Comparison of ENCODE assay signal across 9 cellular contexts in genomic region chr1:204152310-204153044, GRCh38. TPM values are rescaled to one million over a fixed set of nuclear protein-coding genes. Genes with fewer than 3 reads are reported as not detected.
A peak's percentile ranks its signal among the peaks of the same experiment; 100 is the strongest.
DNase-seq lines count a peak whose midpoint lies in the region; ATAC-seq, FAIRE-seq and TF ChIP-seq lines count a peak whose summit lies in the region.
"Had no signal": no experiment of that assay in that cellular context is flagged by ENCODE, and none has a peak within 500 bp of the region (broad histone marks: within the 10 kb centered on the region; RNA-seq: fewer than 3 reads in every experiment).

No MANE protein-coding gene starts in this region.

- H3K27me3 ChIP-seq in HepG2 (ENCODE audit: control insufficient read depth in 1 of 2, insufficient read depth in 2 of 2, low read length in 2 of 2): peaks cover 2 to 7% of the 10 kb centered on the region in 2 experiments; a peak in 3 of 5 replicates
- no peaks in the 10 kb centered on the region for H3K27me3 ChIP-seq in thoracic aorta (replicated peaks; ENCODE audit: insufficient read depth)

- BruUV-seq in HepG2 (replicated peaks; lab: Mats Ljungman, UMichigan): no TSS peak

- peak overlapping the region; percentile 63 for H3K4me3 Mint-ChIP-seq in activated CD4-positive, alpha-beta T cell treated with anti-CD3 and anti-CD28 coated beads for 36 hours
- H3K4me3 Mint-ChIP-seq in brain: peak overlapping the region; percentile 83 to 88 (median 84)

- intact Hi-C loops in activated CD4-positive, alpha-beta T cell treated with anti-CD3 and anti-CD28 coated beads for 36 hours (cut with DNase I, micrococcal nuclease): loop anchor here in 1 of 2 experiments (1.0 kb wide), 1 partner anchor 291 kb away; the partner anchor contains the start of gene SNRPE
- intact Hi-C loops in HepG2 (cut with micrococcal nuclease; ENCODE audit: unreplicated experiment): loop anchor here (10.0 kb wide), 1 partner anchor 222 kb away; no protein-coding TSS in a partner anchor

- FAIRE-seq in HepG2 (lab: Jason Lieb, UNC): no peak

- no peak overlapping the region for H3K27ac ChIP-seq in HepG2 (ENCODE audit: extremely low read length, insufficient read depth, low read length)
- H3K27ac ChIP-seq in thoracic aorta: peak overlapping the region; percentile 56 to 63

- H3K4me3 ChIP-seq in HepG2 (replicated peaks in 1 of 3; ENCODE audit: insufficient read depth in 1 of 3, low read depth in 2 of 3, low read length in 3 of 3): peak overlapping the region; percentile 61 to 82 (median 72); a peak in 5 of 6 replicates
- H3K4me3 ChIP-seq in thoracic aorta: peak overlapping the region; percentile 75

- no peak for TF ChIP-seq POLR2A in HepG2 (IDR thresholded peaks at IDR 0.05; ENCODE audit: insufficient read depth in 1 of 2, low read depth in 2 of 2, low read length in 2 of 2)

- TF ChIP-seq RAD21 in HepG2 (CRISPR knock-in tag; IDR thresholded peaks at IDR 0.05): no peak

- no peaks in the 10 kb centered on the region for H3K79me2 ChIP-seq in HepG2 (ENCODE audit: insufficient read depth, low read length)

- TF ChIP-seq EP300 in HepG2 (IDR thresholded peaks at IDR 0.05; ENCODE audit: low read depth in 2 of 2, low read length in 2 of 2) (no peak), HepG2 (CRISPR knock-in tag; IDR thresholded peaks at IDR 0.05; ENCODE audit: borderline replicate concordance) (no peak)

- H2AFZ ChIP-seq in HepG2 (ENCODE audit: low read length): no peak overlapping the region

- H3K36me3 Mint-ChIP-seq in activated CD4-positive, alpha-beta T cell treated with anti-CD3 and anti-CD28 coated beads for 36 hours (ENCODE audit: low read depth): no peaks in the 10 kb centered on the region
- no peaks in the 10 kb centered on the region for H3K36me3 Mint-ChIP-seq in brain

- H3K9me3 ChIP-seq in HepG2 (ENCODE audit: low read length) (no peaks in the 10 kb centered on the region), thoracic aorta (no peaks in the 10 kb centered on the region)

- peaks cover 4% of the 10 kb centered on the region for H3K4me1 Mint-ChIP-seq in activated CD4-positive, alpha-beta T cell treated with anti-CD3 and anti-CD28 coated beads for 36 hours
- peaks cover 41% of the 10 kb centered on the region for H3K4me1 Mint-ChIP-seq in brain

- DNase-seq in activated CD4-positive, alpha-beta T cell treated with anti-CD3 and anti-CD28 coated beads for 36 hours: no peak
- DNase-seq in activated CD4-positive, alpha-beta T cell treated with anti-CD3 and anti-CD28 coated beads, Interleukin-2, amount 50 U/mL, for 1 hour: no peak
- DNase-seq in HepG2 (ENCODE audit: low spot score): no peak
- no peak for DNase-seq in thoracic aorta (ENCODE audit: low spot score)
- DNase-seq in SIG-M5 (lab: John Stamatoyannopoulos, UW): no peak
- no peak for DNase-seq in activated CD4-positive, CD25-positive, alpha-beta regulatory T cell treated with anti-CD3 and anti-CD28 coated beads, Interleukin-2, amount 50 U/mL, for 72 hours
- DNase-seq: DND-41 had no signal

- no peaks in the 10 kb centered on the region for H3K36me3 ChIP-seq in HepG2 (replicated peaks in 1 of 2; ENCODE audit: control insufficient read depth in 1 of 2, insufficient read depth in 2 of 2, low read length in 2 of 2)
- H3K36me3 ChIP-seq in thoracic aorta: no peaks in the 10 kb centered on the region

- in situ Hi-C loops in HepG2 (cut with HindIII; ENCODE audit: extremely low pct_ligation_motif_present, low pct_unique_long_range_greater_than_20kb): no loop called here

- H4K20me1 ChIP-seq in HepG2 (ENCODE audit: insufficient read depth, low read length): no peaks in the 10 kb centered on the region

- H3K4me2 ChIP-seq in HepG2 (ENCODE audit: low read depth, low read length): peak overlapping the region; percentile 77

- H3K27me3 Mint-ChIP-seq in activated CD4-positive, alpha-beta T cell treated with anti-CD3 and anti-CD28 coated beads for 36 hours: no peaks in the 10 kb centered on the region
- H3K27me3 Mint-ChIP-seq in brain: peaks cover 36% of the 10 kb centered on the region

- peak overlapping the region; percentile 60 for H3K9ac ChIP-seq in HepG2 (ENCODE audit: insufficient read depth, low read depth, low read length)

- no peak overlapping the region for H3K27ac Mint-ChIP-seq in activated CD4-positive, alpha-beta T cell treated with anti-CD3 and anti-CD28 coated beads for 36 hours
- H3K27ac Mint-ChIP-seq in brain: peak overlapping the region; percentile 51 to 90 (median 73)

- ATAC-seq in activated CD4-positive, alpha-beta T cell treated with anti-CD3 and anti-CD28 coated beads for 36 hours: peak; percentile 11
- ATAC-seq in HepG2: peak; percentile 20
- ATAC-seq in thoracic aorta (ENCODE audit: insufficient number of reproducible peaks, low FRiP score, low read depth): no peak
- no peak for ATAC-seq in HG03139 (IDR thresholded peaks at IDR 0.05; ENCODE audit: unreplicated experiment)

- TF ChIP-seq CTCF in brain (conservative IDR thresholded peaks at IDR 0.05): no peak
- TF ChIP-seq CTCF in HepG2 (CRISPR knock-in tag; IDR thresholded peaks at IDR 0.05): no peak; the same call in 1 of the 2 replicates
- no peak for TF ChIP-seq CTCF in thoracic aorta (IDR thresholded peaks at IDR 0.05)

- 43% methylated on average over 14 of the region's 25 CpGs for WGBS in HepG2 (ENCODE audit: low lambda C conversion rate)

- POLR2A ChIA-PET in activated CD4-positive, alpha-beta T cell treated with anti-CD3 and anti-CD28 coated beads for 36 hours (lab: Charles Lee): interaction anchor here (0.6 kb wide), 1 partner anchor 147 kb away, joined by 3 read pairs; no protein-coding TSS in a partner anchor
- POLR2A ChIA-PET in HepG2 (lab: Yijun Ruan, JAX): interaction anchor here (1.1 to 1.9 kb wide), 7 partner anchors 7 to 291 kb away, joined by 3 to 8 read pairs (median 5); partner anchors contain the start of genes GOLT1A and SNRPE

- peaks cover 38% of the 10 kb centered on the region for H3K4me1 ChIP-seq in HepG2 (ENCODE audit: insufficient read depth, low read length)
- H3K4me1 ChIP-seq in thoracic aorta (ENCODE audit: control insufficient read depth in 1 of 2, low read depth in 2 of 2): peaks cover 5 to 30% of the 10 kb centered on the region in 2 donors

- no peaks in the 10 kb centered on the region for H3K9me3 Mint-ChIP-seq in activated CD4-positive, alpha-beta T cell treated with anti-CD3 and anti-CD28 coated beads for 36 hours (ENCODE audit: low read depth)
- H3K9me3 Mint-ChIP-seq in brain: no peaks in the 10 kb centered on the region

- CTCF ChIA-PET in activated CD4-positive, alpha-beta T cell treated with anti-CD3 and anti-CD28 coated beads for 36 hours (lab: Charles Lee): interaction anchor here (0.6 to 1.5 kb wide), 3 partner anchors 10 to 207 kb away, joined by 3 read pairs; no protein-coding TSS in a partner anchor
- CTCF ChIA-PET in HepG2 (lab: Yijun Ruan, JAX; ENCODE audit: low intra/inter-chr PET ratio, low total read pairs): no interaction called here

RNA-seq across cellular contexts. Expression of gene ETNK2, which starts 0.6 kb away (rescaled TPM):
- under 1 TPM; 0.77 to 0.82 TPM for total RNA-seq in activated CD4-positive, alpha-beta T cell treated with anti-CD3 and anti-CD28 coated beads for 36 hours
- polyA plus RNA-seq in brain (ENCODE audit: insufficient read depth, low read depth, low replicate concordance) (27.1 TPM), HepG2 (2011; rRNA removed) (15.5 and 23.4 TPM in 2 replicates)
- total RNA-seq in HepG2 (2016; rRNA removed; fragmentation: Illumina TruSeq; extraction: Trizol) (35.3 and 42.8 TPM in 2 replicates), thoracic aorta (10 to 100 TPM; 18.0 to 24.5 TPM)
- total RNA-seq in HepG2 (2016; cell fraction: cytosol; rRNA removed; fragmentation: Illumina TruSeq; extraction: Trizol; ENCODE audit: low read depth): 44.9 and 55.4 TPM in 2 replicates
- total RNA-seq in HepG2 (2016; cell fraction: insoluble cytoplasmic fraction; rRNA removed; fragmentation: Illumina TruSeq; extraction: Trizol): 31.7 and 40.5 TPM in 2 replicates
- 91.7 and 102 TPM in 2 replicates for total RNA-seq in HepG2 (2016; cell fraction: membrane; rRNA removed; fragmentation: Illumina TruSeq; extraction: Trizol)
- total RNA-seq in HepG2 (2016; cell fraction: nucleus; rRNA removed; fragmentation: Illumina TruSeq; extraction: Trizol): 18.1 and 22.1 TPM in 2 replicates
- 13.9 and 23.8 TPM in 2 replicates for polyA plus RNA-seq in HepG2 (2011; cell fraction: cytosol; rRNA removed)
- polyA plus RNA-seq in HepG2 (2011; cell fraction: nucleus; rRNA removed): 5.6 and 10.0 TPM in 2 replicates
- polyA plus RNA-seq in HepG2 (2012): 18.2 and 18.3 TPM in 2 replicates
- polyA plus RNA-seq in HepG2 (2016; cell fraction: cytosol; fragmentation: Illumina TruSeq; extraction: Trizol; ENCODE audit: low read depth): 63.9 and 73.6 TPM in 2 replicates
- 38.8 and 47.8 TPM in 2 replicates for polyA plus RNA-seq in HepG2 (2016; cell fraction: insoluble cytoplasmic fraction; fragmentation: Illumina TruSeq; extraction: Trizol; ENCODE audit: low read depth)
- polyA plus RNA-seq in HepG2 (2016; cell fraction: membrane; fragmentation: Illumina TruSeq; extraction: Trizol; ENCODE audit: low read depth): 98.0 and 100 TPM in 2 replicates
- 24.8 and 26.8 TPM in 2 replicates for polyA plus RNA-seq in HepG2 (2016; cell fraction: nucleus; fragmentation: Illumina TruSeq; extraction: Trizol; ENCODE audit: insufficient read depth, low read depth)
- 1.9 and 16.9 TPM in 2 replicates for polyA minus RNA-seq in HepG2 (2011; rRNA and poly(A)+ RNA removed; ENCODE audit: low replicate concordance)
- 6.6 and 10.3 TPM in 2 replicates for polyA minus RNA-seq in HepG2 (2011; cell fraction: cytosol; rRNA and poly(A)+ RNA removed)
- 4.9 and 9.0 TPM in 2 replicates for polyA minus RNA-seq in HepG2 (2011; cell fraction: nucleus; rRNA and poly(A)+ RNA removed)

RNA-seq across cellular contexts. Expression of gene REN, which starts 13.7 kb away (rescaled TPM):
- not detected for total RNA-seq in activated CD4-positive, alpha-beta T cell treated with anti-CD3 and anti-CD28 coated beads for 36 hours
- polyA plus RNA-seq in brain (ENCODE audit: insufficient read depth, low read depth, low replicate concordance) (0.31 TPM), HepG2 (2011; rRNA removed) (0.05 TPM in 1 of 2 replicates, not detected in the other)
- total RNA-seq in HepG2 (2016; rRNA removed; fragmentation: Illumina TruSeq; extraction: Trizol) (not detected in 2 replicates), thoracic aorta (not detected)
- total RNA-seq in HepG2 (2016; cell fraction: cytosol; rRNA removed; fragmentation: Illumina TruSeq; extraction: Trizol; ENCODE audit: low read depth): not detected in 2 replicates
- total RNA-seq in HepG2 (2016; cell fraction: insoluble cytoplasmic fraction; rRNA removed; fragmentation: Illumina TruSeq; extraction: Trizol): not detected in 2 replicates
- total RNA-seq in HepG2 (2016; cell fraction: membrane; rRNA removed; fragmentation: Illumina TruSeq; extraction: Trizol): not detected in 2 replicates
- not detected in 2 replicates for total RNA-seq in HepG2 (2016; cell fraction: nucleus; rRNA removed; fragmentation: Illumina TruSeq; extraction: Trizol)
- polyA plus RNA-seq in HepG2 (2011; cell fraction: cytosol; rRNA removed): 0.03 and 0.06 TPM in 2 replicates
- polyA plus RNA-seq in HepG2 (2011; cell fraction: nucleus; rRNA removed): 0.12 and 0.21 TPM in 2 replicates
- polyA plus RNA-seq in HepG2 (2012): not detected in 2 replicates
- polyA plus RNA-seq in HepG2 (2016; cell fraction: cytosol; fragmentation: Illumina TruSeq; extraction: Trizol; ENCODE audit: low read depth): not detected in 2 replicates
- polyA plus RNA-seq in HepG2 (2016; cell fraction: insoluble cytoplasmic fraction; fragmentation: Illumina TruSeq; extraction: Trizol; ENCODE audit: low read depth): not detected in 2 replicates
- polyA plus RNA-seq in HepG2 (2016; cell fraction: membrane; fragmentation: Illumina TruSeq; extraction: Trizol; ENCODE audit: low read depth): not detected in 2 replicates
- polyA plus RNA-seq in HepG2 (2016; cell fraction: nucleus; fragmentation: Illumina TruSeq; extraction: Trizol; ENCODE audit: insufficient read depth, low read depth): not detected in 2 replicates
- not detected in 2 replicates for polyA minus RNA-seq in HepG2 (2011; rRNA and poly(A)+ RNA removed; ENCODE audit: low replicate concordance)
- not detected in 2 replicates for polyA minus RNA-seq in HepG2 (2011; cell fraction: cytosol; rRNA and poly(A)+ RNA removed)
- not detected in 2 replicates for polyA minus RNA-seq in HepG2 (2011; cell fraction: nucleus; rRNA and poly(A)+ RNA removed)

RNA-seq across cellular contexts. Expression of gene KISS1, which starts 43.8 kb away (rescaled TPM):
- total RNA-seq in activated CD4-positive, alpha-beta T cell treated with anti-CD3 and anti-CD28 coated beads for 36 hours: not detected
- polyA plus RNA-seq in brain (ENCODE audit: insufficient read depth, low read depth, low replicate concordance) (0.76 TPM), HepG2 (2011; rRNA removed) (0.24 and 0.33 TPM in 2 replicates)
- total RNA-seq in HepG2 (2016; rRNA removed; fragmentation: Illumina TruSeq; extraction: Trizol) (0.80 TPM in 1 of 2 replicates, not detected in the other), thoracic aorta (not detected)
- total RNA-seq in HepG2 (2016; cell fraction: cytosol; rRNA removed; fragmentation: Illumina TruSeq; extraction: Trizol; ENCODE audit: low read depth): 1.4 TPM in 1 of 2 replicates, not detected in the other
- 0.58 and 1.2 TPM in 2 replicates for total RNA-seq in HepG2 (2016; cell fraction: insoluble cytoplasmic fraction; rRNA removed; fragmentation: Illumina TruSeq; extraction: Trizol)
- total RNA-seq in HepG2 (2016; cell fraction: membrane; rRNA removed; fragmentation: Illumina TruSeq; extraction: Trizol): 1.5 TPM in 2 replicates
- total RNA-seq in HepG2 (2016; cell fraction: nucleus; rRNA removed; fragmentation: Illumina TruSeq; extraction: Trizol): not detected in 2 replicates
- polyA plus RNA-seq in HepG2 (2011; cell fraction: cytosol; rRNA removed): 0.21 and 0.93 TPM in 2 replicates
- 0.76 and 0.81 TPM in 2 replicates for polyA plus RNA-seq in HepG2 (2011; cell fraction: nucleus; rRNA removed)
- not detected in 2 replicates for polyA plus RNA-seq in HepG2 (2012)
- polyA plus RNA-seq in HepG2 (2016; cell fraction: cytosol; fragmentation: Illumina TruSeq; extraction: Trizol; ENCODE audit: low read depth): 0.86 and 0.96 TPM in 2 replicates
- not detected in 2 replicates for polyA plus RNA-seq in HepG2 (2016; cell fraction: insoluble cytoplasmic fraction; fragmentation: Illumina TruSeq; extraction: Trizol; ENCODE audit: low read depth)
- polyA plus RNA-seq in HepG2 (2016; cell fraction: membrane; fragmentation: Illumina TruSeq; extraction: Trizol; ENCODE audit: low read depth): 0.51 and 0.60 TPM in 2 replicates
- not detected in 2 replicates for polyA plus RNA-seq in HepG2 (2016; cell fraction: nucleus; fragmentation: Illumina TruSeq; extraction: Trizol; ENCODE audit: insufficient read depth, low read depth)
- not detected in 2 replicates for polyA minus RNA-seq in HepG2 (2011; rRNA and poly(A)+ RNA removed; ENCODE audit: low replicate concordance)
- polyA minus RNA-seq in HepG2 (2011; cell fraction: cytosol; rRNA and poly(A)+ RNA removed): not detected in 2 replicates
- not detected in 2 replicates for polyA minus RNA-seq in HepG2 (2011; cell fraction: nucleus; rRNA and poly(A)+ RNA removed)

Comparison
In these comparisons a context has a peak if more than half of its experiments do, and no peak if none do; other contexts are left out.
1. ATAC-seq: peak in activated CD4-positive, alpha-beta T cell treated with anti-CD3 and anti-CD28 coated beads for 36 hours (single experiment) and HepG2 (single experiment); none in thoracic aorta (single experiment) and HG03139 (single experiment).
2. RNA of gene ETNK2, which starts 0.6 kb away (total RNA-seq): 18.1 to 102 TPM in HepG2 and 18.0 to 24.5 TPM in thoracic aorta; 0.77 to 0.82 TPM in activated CD4-positive, alpha-beta T cell treated with anti-CD3 and anti-CD28 coated beads for 36 hours; every median in the first group is over 10 times any median in the second.